ENCODE assay signal across 18 cellular contexts in the genomic region with DNA sequence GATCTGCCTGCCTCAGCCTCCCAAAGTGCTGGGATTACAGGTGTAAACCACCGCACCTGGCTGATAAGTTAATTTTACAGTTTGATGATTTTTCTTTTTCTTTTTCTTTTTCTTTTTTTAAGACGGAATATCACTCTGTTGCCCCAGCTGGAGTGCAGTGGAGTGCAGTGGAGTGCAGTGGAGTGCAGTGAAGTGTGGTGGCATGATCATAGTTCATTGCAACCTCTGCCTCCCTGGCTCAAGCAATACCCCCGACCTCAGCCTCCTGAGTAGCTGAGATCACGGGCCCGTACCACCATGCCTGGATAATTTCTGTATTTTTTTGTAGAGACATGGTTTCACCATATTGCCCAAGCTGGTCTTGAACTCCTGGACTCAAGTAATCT.
DNase-seq lines count a peak whose midpoint lies in the region; ATAC-seq, FAIRE-seq and TF ChIP-seq lines count a peak whose summit lies in the region.
"Had no signal": no experiment of that assay in that cellular context is flagged by ENCODE, and none has a peak within 500 bp of the region (broad histone marks: within the 10 kb centered on the region; RNA-seq: fewer than 3 reads in every experiment).

No MANE protein-coding gene starts in this region.

- no peak for DNase-seq in GM12891 (ENCODE audit: insufficient read length, low spot score)
- no peak for DNase-seq in NCI-H1694 treated with DMSO at 0.1 percent for 48 hours (lab: John Stamatoyannopoulos, UW)
- DNase-seq in RWPE1 (ENCODE audit: low spot score) = no peak
- no peak for DNase-seq in putamen (ENCODE audit: low spot score)
- DNase-seq in UCSD-AML1 (lab: John Stamatoyannopoulos, UW; ENCODE audit: unreplicated experiment) = no peak
- DNase-seq: activated CD4-positive, alpha-beta T cell treated with anti-CD3 and anti-CD28 coated beads, Interleukin-2, amount 10 ng/mL, durations not matched to agents 24 days and 14 days; activated naive CD4-positive, alpha-beta T cell treated with Interleukin-2 at 50 U/mL for 16 hours; cerebellar nuclear complex; kidney; NCI-H524; small intestine; stimulated activated CD8-positive, alpha-beta memory T cell treated with anti-CD3 and anti-CD28 coated beads, Interleukin-4, amount 100 ng/mL, for 48 hours had no signal

- ATAC-seq in GM19455 (IDR thresholded peaks at IDR 0.05; ENCODE audit: unreplicated experiment) = peak; percentile 61
- peak; percentile 71 for ATAC-seq in HG02885 (IDR thresholded peaks at IDR 0.05; ENCODE audit: poor library complexity, unreplicated experiment)
- peak; percentile 43 for ATAC-seq in HG03521 (IDR thresholded peaks at IDR 0.05; ENCODE audit: unreplicated experiment)
- ATAC-seq: HCT116; natural killer cell treated with Interleukin-12 subunit alpha and Interleukin-12 subunit beta and Interleukin-15 and Interleukin-18, amount 100 ng/mL, for 72 hours had no signal

- CTCF ChIA-PET in RWPE1 (lab: Yijun Ruan, JAX) = interaction anchor here (0.7 kb wide), 1 partner anchor 84 kb away, joined by 3 read pairs; no protein-coding TSS in a partner anchor

- H3K27ac ChIP-seq in RWPE1 = no peak overlapping the region
- H3K27ac ChIP-seq: SK-N-MC had no signal

- TF ChIP-seq POLR2A in GM12891 (IDR thresholded peaks at IDR 0.05; ENCODE audit: low read depth, low read length) = no peak

- POLR2A ChIA-PET in RWPE1 (lab: Yijun Ruan, JAX; ENCODE audit: low non-redundant PET) = no interaction called here

- no peak for TF ChIP-seq CTCF in RWPE1 (conservative IDR thresholded peaks at IDR 0.05; ENCODE audit: low read depth)

- FAIRE-seq in GM12891 (lab: Jason Lieb, UNC) = no peak
- FAIRE-seq: kidney, small intestine had no signal

TF ChIP-seq in GM12891, 5 proteins besides CTCF, POLR2A, EP300 and RAD21:
- TF ChIP-seq TAF1 (IDR thresholded peaks at IDR 0.05; ENCODE audit: low read depth, low read length) = no peak
- no peak for TF ChIP-seq POU2F2 (IDR thresholded peaks at IDR 0.05; ENCODE audit: low read depth, low read length)
- TF ChIP-seq PAX5 (IDR thresholded peaks at IDR 0.05; ENCODE audit: insufficient read depth, low read length, severe bottlenecking) = peak; percentile 67
- TF ChIP-seq POLR2AphosphoS5 (IDR thresholded peaks at IDR 0.05; ENCODE audit: low read depth, low read length) = no peak
- TF ChIP-seq SPI1 (IDR thresholded peaks at IDR 0.05; ENCODE audit: low read depth, low read length) = no peak
